ENCODE assay signal across 34 cellular contexts in genomic region chr12:27491226-27491625, GRCh38. TPM values are rescaled to one million over a fixed set of nuclear protein-coding genes. Genes with fewer than 3 reads are reported as not detected.
"Had no signal": no experiment of that assay in that cellular context is flagged by ENCODE, and none has a peak within 500 bp of the region (broad histone marks: within the 10 kb centered on the region; RNA-seq: fewer than 3 reads in every experiment).

No MANE protein-coding gene starts in this region.

- H3K4me3 Mint-ChIP-seq: naive thymus-derived CD8-positive, alpha-beta T cell; natural killer cell treated with Interleukin-12 subunit alpha and Interleukin-12 subunit beta and Interleukin-15 and Interleukin-18, amount 100 ng/mL, for 72 hours; nephron progenitor cell; neural crest cell; stimulated activated memory B cell treated with anti-CD40 and anti-IgM and Interleukin-4, amounts not matched to agents 10 μg/mL and 1 μg/mL and 100 μg/mL, for 72 hours; stimulated activated naive CD8-positive, alpha-beta T cell treated with anti-CD3 and anti-CD28 coated beads, Interleukin-15, amount 100 ng/mL, for 72 hours; type B pancreatic cell had no signal

- DNase-seq: naive thymus-derived CD8-positive, alpha-beta T cell; nephron progenitor cell; nucleus accumbens; pancreas; retina; spleen; stimulated activated CD4-positive, alpha-beta T cell treated with anti-CD3 and anti-CD28 coated beads, Interleukin-12 subunit alpha, Interleukin-12 subunit beta, amount 100 ng/mL, for 4 hours; stimulated activated CD4-positive, alpha-beta T cell treated with anti-CD3 and anti-CD28 coated beads, Interleukin-1b, Interleukin-23, amount 100 ng/mL, for 48 hours; stimulated activated CD4-positive, alpha-beta T cell treated with anti-CD3 and anti-CD28 coated beads, Interleukin-4, amount 100 ng/mL, for 1 hour; stimulated activated CD4-positive, alpha-beta T cell treated with anti-CD3 and anti-CD28 coated beads, Interleukin-4, amount 100 ng/mL, for 4 hours; stimulated activated CD8-positive, alpha-beta memory T cell treated with anti-CD3 and anti-CD28 coated beads, Interleukin-4, amount 100 ng/mL, for 48 hours; stimulated activated naive CD4-positive, alpha-beta T cell; stimulated activated naive CD8-positive, alpha-beta T cell treated with anti-CD3 and anti-CD28 coated beads, Interleukin-15, amount 100 ng/mL, for 72 hours; stimulated activated naive CD8-positive, alpha-beta T cell treated with anti-CD3 and anti-CD28 coated beads, Interleukin-15, Interleukin-2, amounts not matched to agents 100 U/mL and 50 U/mL, for 24 hours; substantia nigra; testis; tibial artery; transverse colon; upper lobe of right lung; uterus had no signal

- H3K36me3 Mint-ChIP-seq: natural killer cell treated with Interleukin-12 subunit alpha and Interleukin-12 subunit beta and Interleukin-15 and Interleukin-18, amount 100 ng/mL, for 72 hours; type B pancreatic cell had no signal

- H3K9me3 ChIP-seq: neutrophil, pancreas, prostate gland, right atrium auricular region, spleen, suprapubic skin, testis, tibial artery, transverse colon, upper lobe of right lung, uterus had no signal

- H3K4me1 Mint-ChIP-seq: naive thymus-derived CD8-positive, alpha-beta T cell; nephron progenitor cell; neural crest cell; stimulated activated memory B cell treated with anti-CD40 and anti-IgM and Interleukin-4, amounts not matched to agents 10 μg/mL and 1 μg/mL and 100 μg/mL, for 72 hours had no signal

- H3K27ac ChIP-seq: neutrophil, pancreas, prostate gland, right atrium auricular region, skin epidermis, spleen, suprapubic skin, testis, tibial artery, transverse colon, upper lobe of right lung, uterus had no signal

- H3K27ac Mint-ChIP-seq: naive thymus-derived CD8-positive, alpha-beta T cell; natural killer cell treated with Interleukin-12 subunit alpha and Interleukin-12 subunit beta and Interleukin-15 and Interleukin-18, amount 100 ng/mL, for 72 hours; nephron progenitor cell; stimulated activated memory B cell treated with anti-CD40 and anti-IgM and Interleukin-4, amounts not matched to agents 10 μg/mL and 1 μg/mL and 100 μg/mL, for 72 hours; stimulated activated naive CD8-positive, alpha-beta T cell treated with anti-CD3 and anti-CD28 coated beads, Interleukin-15, amount 100 ng/mL, for 72 hours; type B pancreatic cell had no signal

- H3K9me3 Mint-ChIP-seq: natural killer cell treated with Interleukin-12 subunit alpha and Interleukin-12 subunit beta and Interleukin-15 and Interleukin-18, amount 100 ng/mL, for 72 hours; stimulated activated memory B cell treated with anti-CD40 and anti-IgM and Interleukin-4, amounts not matched to agents 10 μg/mL and 1 μg/mL and 100 μg/mL, for 72 hours; type B pancreatic cell had no signal

- H3K27me3 ChIP-seq: neutrophil, pancreas, right atrium auricular region, spleen, suprapubic skin, testis, tibial artery, transverse colon, upper lobe of right lung, uterus had no signal

- H3K4me2 ChIP-seq: smooth muscle cell had no signal

- H3K4me3 ChIP-seq: pancreas, prostate gland, right atrium auricular region, skin epidermis, smooth muscle cell, spleen, suprapubic skin, testis, tibial artery, transverse colon, upper lobe of right lung, uterus had no signal

- H3K4me1 ChIP-seq: pancreas, prostate gland, right atrium auricular region, spleen, suprapubic skin, testis, tibial artery, transverse colon, upper lobe of right lung, uterus had no signal

- H3K27me3 Mint-ChIP-seq: type B pancreatic cell had no signal

- H3K36me3 ChIP-seq: neutrophil, pancreas, prostate gland, right atrium auricular region, spleen, suprapubic skin, tibial artery, transverse colon, upper lobe of right lung, uterus had no signal

- ATAC-seq: naive thymus-derived CD8-positive, alpha-beta T cell; natural killer cell treated with Interleukin-12 subunit alpha and Interleukin-12 subunit beta and Interleukin-15 and Interleukin-18, amount 100 ng/mL, for 72 hours; pancreas; sciatic nerve; stimulated activated memory B cell treated with anti-CD40 and anti-IgM and Interleukin-4, amounts not matched to agents 10 μg/mL and 1 μg/mL and 100 μg/mL, for 72 hours; stimulated activated naive CD8-positive, alpha-beta T cell treated with anti-CD3 and anti-CD28 coated beads, Interleukin-15, amount 100 ng/mL, for 72 hours; stimulated activated naive CD8-positive, alpha-beta T cell treated with anti-CD3 and anti-CD28 coated beads, Interleukin-15, Interleukin-2, amounts not matched to agents 100 U/mL and 50 U/mL, for 24 hours; upper lobe of right lung had no signal

RNA-seq across cellular contexts. Expression of gene SMCO2, which starts 44.7 kb away (rescaled TPM):
- total RNA-seq: naive thymus-derived CD8-positive, alpha-beta T cell; neural crest cell; omental fat pad; osteocyte; right atrium auricular region; smooth muscle cell; transverse colon; urinary bladder; uterus had no signal
- polyA plus RNA-seq: naive thymus-derived CD8-positive, alpha-beta T cell; pancreas; smooth muscle cell had no signal
